8 cellular contexts compared by ENCODE assay signal in genomic region chr11:93198221-93198650, GRCh38. TPM values are rescaled to one million over a fixed set of nuclear protein-coding genes. Genes with fewer than 3 reads are reported as not detected.
DNase-seq lines count a peak whose midpoint lies in the region; ATAC-seq lines count a peak whose summit lies in the region.

No MANE protein-coding gene starts in this region.

- H3K36me3 ChIP-seq in mesendoderm (ENCODE audit: control insufficient read depth, insufficient read depth, low read length) = no peaks in the 10 kb centered on the region

- ATAC-seq in GM18909 (IDR thresholded peaks at IDR 0.05; ENCODE audit: poor library complexity, unreplicated experiment) (no peak), HG03521 (IDR thresholded peaks at IDR 0.05; ENCODE audit: unreplicated experiment) (no peak)

- peaks cover 3% of the 10 kb centered on the region for H3K4me1 ChIP-seq in mesendoderm (ENCODE audit: control insufficient read depth, low read depth, low read length)

- H2BK5ac ChIP-seq in mesendoderm (ENCODE audit: low read length) = no peak overlapping the region

- H3K79me1 ChIP-seq in mesendoderm (ENCODE audit: low read length) = peaks cover 10% of the 10 kb centered on the region

- no peak overlapping the region for H2BK120ac ChIP-seq in mesendoderm (ENCODE audit: low read depth, low read length)

- H3K27ac ChIP-seq in caudate nucleus (ENCODE audit: low read depth, low read length) (peak overlapping the region; percentile 95), mesendoderm (ENCODE audit: low read depth, low read length) (no peak overlapping the region)

- peak overlapping the region; percentile 84 for H3K4me2 ChIP-seq in mesendoderm (ENCODE audit: low read length)

- H4K8ac ChIP-seq in mesendoderm (ENCODE audit: low read depth, low read length) = no peak overlapping the region

- intact Hi-C loops in posterior vena cava (cut with DNase I) = loop anchor here in 1 of 2 donors (10.0 kb wide), 1 partner anchor 1203 kb away; no protein-coding TSS in a partner anchor

- no peak overlapping the region for H2AK5ac ChIP-seq in mesendoderm (ENCODE audit: low read length)

- no peaks in the 10 kb centered on the region for H3K27me3 ChIP-seq in mesendoderm (ENCODE audit: insufficient read depth, low read length, poor library complexity)

- H3K56ac ChIP-seq in mesendoderm (ENCODE audit: low read length) = peak overlapping the region; percentile 92

- DNase-seq in GM03348 (ENCODE audit: low spot score) = peak; percentile 6
- DNase-seq in LHCN-M2 (ENCODE audit: low read depth) = peak; percentile 24
- DNase-seq in caudate nucleus (lab: John Stamatoyannopoulos, UW) = peak in 1 of 61 donors; percentile 8
- DNase-seq in mesendoderm = no peak
- DNase-seq in NCI-H187 (lab: John Stamatoyannopoulos, UW) = no peak
- no peak for DNase-seq in posterior vena cava (ENCODE audit: low spot score)

- H2BK15ac ChIP-seq in mesendoderm (replicated peaks; ENCODE audit: low read depth) = no peak overlapping the region

- no peak overlapping the region for H3K18ac ChIP-seq in mesendoderm (ENCODE audit: low read length)

- peak overlapping the region; percentile 60 for H3K4me3 ChIP-seq in mesendoderm (ENCODE audit: low read length)

- peaks cover 17% of the 10 kb centered on the region for H3K79me2 ChIP-seq in mesendoderm (ENCODE audit: control insufficient read depth, insufficient read depth, low read length)

- no CpG with 5 or more reads among the region's 9 CpGs for WGBS in mesendoderm (ENCODE audit: extremely low coverage, insufficient coverage, low lambda C conversion rate)

- peak overlapping the region; percentile 80 for H3K9ac ChIP-seq in mesendoderm (ENCODE audit: low read length)

- peak overlapping the region; percentile 97 for H4K5ac ChIP-seq in mesendoderm (ENCODE audit: low read length)

- H3K4ac ChIP-seq in mesendoderm (ENCODE audit: low read depth, low read length) = no peak overlapping the region

- H3K23ac ChIP-seq in mesendoderm (ENCODE audit: low read length) = no peak overlapping the region

RNA-seq across cellular contexts. Expression of gene SLC36A4, which starts 0.4 kb away (rescaled TPM):
- total RNA-seq in LHCN-M2 (2014; rRNA removed) (13.4 and 15.6 TPM in 2 replicates), posterior vena cava (10 to 100 TPM; 20.6 to 30.4 TPM)
- 11.5 TPM for polyA plus RNA-seq in LHCN-M2 (2012)
- polyA plus RNA-seq in mesendoderm (2013, experiment 1 of 2) = 10.0 TPM
- 9.9 TPM for polyA plus RNA-seq in mesendoderm (2013, experiment 2 of 2)

Comparison
In these comparisons a context has a peak if more than half of its experiments do, and no peak if none do; other contexts are left out.
1. DNase-seq: peak in GM03348 (single experiment) and LHCN-M2 (single experiment); none in mesendoderm (single experiment), NCI-H187 (0 of 2) and posterior vena cava (single experiment).